Comparison of ENCODE assay signal across 13 cellular contexts in the genomic region with DNA sequence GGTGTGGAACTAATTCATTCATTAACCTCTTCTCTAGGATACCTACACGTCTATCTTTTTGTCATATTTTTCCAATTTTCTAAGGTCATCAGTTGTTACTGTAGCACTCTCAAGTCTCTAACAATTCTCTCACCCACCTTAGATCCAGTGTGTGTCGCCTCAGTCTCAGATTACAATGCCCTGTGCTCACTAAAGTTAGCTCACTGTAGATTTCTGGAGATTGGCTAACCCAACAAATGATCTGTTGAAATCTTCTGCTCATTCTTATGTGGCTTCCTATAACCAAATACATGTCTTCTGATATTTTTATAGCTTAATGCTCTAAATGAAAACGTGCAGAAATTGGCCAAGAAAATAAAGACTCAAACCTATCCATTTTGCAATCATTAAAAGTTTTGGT.
"Had no signal": no experiment of that assay in that cellular context is flagged by ENCODE, and none has a peak within 500 bp of the region (broad histone marks: within the 10 kb centered on the region; RNA-seq: fewer than 3 reads in every experiment).

No MANE protein-coding gene starts in this region.

- H3K27me3 ChIP-seq: pancreas, sigmoid colon, stomach, testis had no signal

- H3K4me1 ChIP-seq: left ventricle myocardium inferior, pancreas, sigmoid colon, testis had no signal

- H3K9me3 ChIP-seq: left ventricle myocardium inferior, pancreas, sigmoid colon, stomach, testis had no signal

- DNase-seq: activated CD4-positive, alpha-beta T cell treated with anti-CD3 and anti-CD28 coated beads, Interleukin-2, amount 50 U/mL, for 4 hours; activated CD4-positive, CD25-positive, alpha-beta regulatory T cell treated with anti-CD3 and anti-CD28 coated beads, Interleukin-2, amount 50 U/mL, for 72 hours; activated naive CD4-positive, alpha-beta T cell treated with Interleukin-2 at 50 U/mL for 16 hours; activated T-cell treated with anti-CD3 and anti-CD28 coated beads for 4 hours; hypothalamus; left ventricle myocardium inferior; mesenchymal stem cell; pancreas; sigmoid colon; stimulated activated CD4-positive, alpha-beta T cell treated with anti-CD3 and anti-CD28 coated beads, Interleukin-2, amount 100 ng/mL, for 24 hours; stomach; T-cell; testis had no signal

- H3K27ac ChIP-seq: left ventricle myocardium inferior, pancreas, sigmoid colon, stomach, testis had no signal

- H3K9me3 Mint-ChIP-seq: T-cell had no signal

- H3K4me3 Mint-ChIP-seq: T-cell had no signal

- H3K4me3 ChIP-seq: left ventricle myocardium inferior, pancreas, sigmoid colon, stomach, testis had no signal

- ATAC-seq: pancreas, T-cell had no signal

- H3K27ac Mint-ChIP-seq: T-cell had no signal

- H3K4me1 Mint-ChIP-seq: T-cell had no signal

- H3K27me3 Mint-ChIP-seq: T-cell had no signal
